Comparison of ENCODE assay signal across 1 cellular context in the genomic region with DNA sequence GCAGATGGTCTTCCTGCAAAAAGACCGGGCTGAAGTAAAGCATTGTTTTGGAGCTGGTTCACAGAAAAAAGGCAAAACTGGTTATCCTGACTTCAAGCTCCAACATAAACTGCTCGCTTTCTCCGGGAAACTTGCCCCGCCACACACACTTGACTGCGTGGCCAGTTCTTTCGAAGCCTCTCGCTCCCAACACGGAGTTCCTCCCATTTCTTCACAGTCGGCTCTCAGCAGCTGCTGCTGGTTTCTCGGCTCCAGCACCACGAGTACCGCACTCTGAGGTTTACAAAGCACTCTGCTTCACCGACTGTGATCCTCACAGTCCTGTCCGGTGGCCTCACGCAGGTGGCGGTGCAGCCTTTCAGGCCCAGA.
TF ChIP-seq lines count a peak whose summit lies in the region.

No MANE protein-coding gene starts in this region.

TF ChIP-seq in SK-N-SH, 30 proteins besides CTCF, POLR2A, EP300 and RAD21 (continued from another document):
- TF ChIP-seq, protein P1, sequence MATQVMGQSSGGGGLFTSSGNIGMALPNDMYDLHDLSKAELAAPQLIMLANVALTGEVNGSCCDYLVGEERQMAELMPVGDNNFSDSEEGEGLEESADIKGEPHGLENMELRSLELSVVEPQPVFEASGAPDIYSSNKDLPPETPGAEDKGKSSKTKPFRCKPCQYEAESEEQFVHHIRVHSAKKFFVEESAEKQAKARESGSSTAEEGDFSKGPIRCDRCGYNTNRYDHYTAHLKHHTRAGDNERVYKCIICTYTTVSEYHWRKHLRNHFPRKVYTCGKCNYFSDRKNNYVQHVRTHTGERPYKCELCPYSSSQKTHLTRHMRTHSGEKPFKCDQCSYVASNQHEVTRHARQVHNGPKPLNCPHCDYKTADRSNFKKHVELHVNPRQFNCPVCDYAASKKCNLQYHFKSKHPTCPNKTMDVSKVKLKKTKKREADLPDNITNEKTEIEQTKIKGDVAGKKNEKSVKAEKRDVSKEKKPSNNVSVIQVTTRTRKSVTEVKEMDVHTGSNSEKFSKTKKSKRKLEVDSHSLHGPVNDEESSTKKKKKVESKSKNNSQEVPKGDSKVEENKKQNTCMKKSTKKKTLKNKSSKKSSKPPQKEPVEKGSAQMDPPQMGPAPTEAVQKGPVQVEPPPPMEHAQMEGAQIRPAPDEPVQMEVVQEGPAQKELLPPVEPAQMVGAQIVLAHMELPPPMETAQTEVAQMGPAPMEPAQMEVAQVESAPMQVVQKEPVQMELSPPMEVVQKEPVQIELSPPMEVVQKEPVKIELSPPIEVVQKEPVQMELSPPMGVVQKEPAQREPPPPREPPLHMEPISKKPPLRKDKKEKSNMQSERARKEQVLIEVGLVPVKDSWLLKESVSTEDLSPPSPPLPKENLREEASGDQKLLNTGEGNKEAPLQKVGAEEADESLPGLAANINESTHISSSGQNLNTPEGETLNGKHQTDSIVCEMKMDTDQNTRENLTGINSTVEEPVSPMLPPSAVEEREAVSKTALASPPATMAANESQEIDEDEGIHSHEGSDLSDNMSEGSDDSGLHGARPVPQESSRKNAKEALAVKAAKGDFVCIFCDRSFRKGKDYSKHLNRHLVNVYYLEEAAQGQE (IDR thresholded peaks at IDR 0.05; ENCODE audit: low read depth, low read length): no peak
- TF ChIP-seq, protein P2, sequence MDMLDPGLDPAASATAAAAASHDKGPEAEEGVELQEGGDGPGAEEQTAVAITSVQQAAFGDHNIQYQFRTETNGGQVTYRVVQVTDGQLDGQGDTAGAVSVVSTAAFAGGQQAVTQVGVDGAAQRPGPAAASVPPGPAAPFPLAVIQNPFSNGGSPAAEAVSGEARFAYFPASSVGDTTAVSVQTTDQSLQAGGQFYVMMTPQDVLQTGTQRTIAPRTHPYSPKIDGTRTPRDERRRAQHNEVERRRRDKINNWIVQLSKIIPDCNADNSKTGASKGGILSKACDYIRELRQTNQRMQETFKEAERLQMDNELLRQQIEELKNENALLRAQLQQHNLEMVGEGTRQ (IDR thresholded peaks at IDR 0.05; ENCODE audit: borderline replicate concordance, low read depth, low read length): no peak
- no peak for TF ChIP-seq MEF2A (IDR thresholded peaks at IDR 0.05; ENCODE audit: borderline replicate concordance, low read depth)
